21 cellular contexts compared by ENCODE assay signal in genomic region chr5:135228236-135228635, GRCh38.
DNase-seq lines count a peak whose midpoint lies in the region; ATAC-seq and TF ChIP-seq lines count a peak whose summit lies in the region.
"Had no signal": no experiment of that assay in that cellular context is flagged by ENCODE, and none has a peak within 500 bp of the region (broad histone marks: within the 10 kb centered on the region; RNA-seq: fewer than 3 reads in every experiment).

No MANE protein-coding gene starts in this region.

- H3K9me3 ChIP-seq in HEK293 (ENCODE audit: control insufficient read depth, insufficient read depth, low read depth, low read length) (no peaks in the 10 kb centered on the region), vagina (no peaks in the 10 kb centered on the region)
- H3K9me3 ChIP-seq: A549, BE2C, HAP-1 had no signal

- H3K4me3 ChIP-seq in HEK293 (ENCODE audit: low read depth, low read length), result no peak overlapping the region
- no peak overlapping the region for H3K4me3 ChIP-seq in vagina
- H3K4me3 ChIP-seq: A549, HAP-1 had no signal

- H3K4me1 ChIP-seq in HEK293 (ENCODE audit: control insufficient read depth, insufficient read depth, low read length) (no peaks in the 10 kb centered on the region), vagina (peaks cover 49% of the 10 kb centered on the region)

- ATAC-seq in HG02588 (IDR thresholded peaks at IDR 0.05; ENCODE audit: unreplicated experiment), result no peak
- ATAC-seq: A549; CD8-positive, alpha-beta T cell had no signal

- intact Hi-C loops in posterior vena cava (cut with DNase I), result no loop called here
- intact Hi-C loops in vagina (cut with DNase I), result no loop called here

- no peaks in the 10 kb centered on the region for H3K27me3 ChIP-seq in vagina
- H3K27me3 ChIP-seq: BE2C had no signal

- DNase-seq in NCI-H524 (lab: John Stamatoyannopoulos, UW) (peak; percentile 38 to 50), NCI-H524 treated with DMSO at 0.1 percent for 48 hours (lab: John Stamatoyannopoulos, UW) (no peak), posterior vena cava (ENCODE audit: low spot score) (peak; percentile 30), vagina (ENCODE audit: extremely low spot score in 2 of 2) (no peak), NCI-H2029 (lab: John Stamatoyannopoulos, UW) (no peak)
- no peak for DNase-seq in stimulated activated CD8-positive, alpha-beta memory T cell treated with anti-CD3 and anti-CD28 coated beads, Interleukin-4, amount 100 ng/mL, for 48 hours
- DNase-seq: ACHN; AML-193; BE2C; Caco-2; CD4-positive, CD25-positive, alpha-beta regulatory T cell; CD8-positive, alpha-beta T cell; DMS153; DND-41; GOT3 had no signal

- POLR2A ChIA-PET in HEK293 (lab: Yijun Ruan, JAX), result no interaction called here

- no peak for TF ChIP-seq POLR2A in vagina (IDR thresholded peaks at IDR 0.05)

- TF ChIP-seq CTCF in HEK293 (tag by site-specific recombination; IDR thresholded peaks at IDR 0.05) (no peak), vagina (IDR thresholded peaks at IDR 0.05) (no peak)

- CTCF ChIA-PET in HEK293 (lab: Yijun Ruan, JAX), result interaction anchor here (0.7 to 1.1 kb wide), 2 partner anchors 37 to 1083 kb away, joined by 3 read pairs; no protein-coding TSS in a partner anchor

- H3K36me3 ChIP-seq in HEK293 (ENCODE audit: control insufficient read depth in 2 of 2, insufficient read depth in 1 of 2, low read length in 2 of 2) (no peaks in the 10 kb centered on the region), vagina (no peaks in the 10 kb centered on the region)
- H3K36me3 ChIP-seq: BE2C, HAP-1 had no signal

- H3K27ac ChIP-seq in HEK293 (ENCODE audit: extremely low read depth, low read depth, low read length), result no peak overlapping the region
- peak overlapping the region; percentile 27 for H3K27ac ChIP-seq in vagina
- H3K27ac ChIP-seq: 22Rv1, A549, C4-2B had no signal

TF ChIP-seq in HEK293, 187 proteins besides CTCF, POLR2A, EP300 and RAD21:
- TF ChIP-seq MYNN (tag by site-specific recombination; IDR thresholded peaks at IDR 0.05; ENCODE audit: borderline replicate concordance), result no peak
- TF ChIP-seq ZNF24 (tag by site-specific recombination; IDR thresholded peaks at IDR 0.05), result no peak
- peak; percentile 92 for TF ChIP-seq ZNF112 (tag by site-specific recombination; IDR thresholded peaks at IDR 0.05)
- TF ChIP-seq, protein P1, sequence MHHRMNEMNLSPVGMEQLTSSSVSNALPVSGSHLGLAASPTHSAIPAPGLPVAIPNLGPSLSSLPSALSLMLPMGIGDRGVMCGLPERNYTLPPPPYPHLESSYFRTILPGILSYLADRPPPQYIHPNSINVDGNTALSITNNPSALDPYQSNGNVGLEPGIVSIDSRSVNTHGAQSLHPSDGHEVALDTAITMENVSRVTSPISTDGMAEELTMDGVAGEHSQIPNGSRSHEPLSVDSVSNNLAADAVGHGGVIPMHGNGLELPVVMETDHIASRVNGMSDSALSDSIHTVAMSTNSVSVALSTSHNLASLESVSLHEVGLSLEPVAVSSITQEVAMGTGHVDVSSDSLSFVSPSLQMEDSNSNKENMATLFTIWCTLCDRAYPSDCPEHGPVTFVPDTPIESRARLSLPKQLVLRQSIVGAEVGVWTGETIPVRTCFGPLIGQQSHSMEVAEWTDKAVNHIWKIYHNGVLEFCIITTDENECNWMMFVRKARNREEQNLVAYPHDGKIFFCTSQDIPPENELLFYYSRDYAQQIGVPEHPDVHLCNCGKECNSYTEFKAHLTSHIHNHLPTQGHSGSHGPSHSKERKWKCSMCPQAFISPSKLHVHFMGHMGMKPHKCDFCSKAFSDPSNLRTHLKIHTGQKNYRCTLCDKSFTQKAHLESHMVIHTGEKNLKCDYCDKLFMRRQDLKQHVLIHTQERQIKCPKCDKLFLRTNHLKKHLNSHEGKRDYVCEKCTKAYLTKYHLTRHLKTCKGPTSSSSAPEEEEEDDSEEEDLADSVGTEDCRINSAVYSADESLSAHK (tag by site-specific recombination; IDR thresholded peaks at IDR 0.05), result no peak

Comparison
In these comparisons a context has a peak if more than half of its experiments do, and no peak if none do; other contexts are left out.
1. DNase-seq: peak in NCI-H524 (2 of 2) and posterior vena cava (single experiment); none in NCI-H524 treated with DMSO at 0.1 percent for 48 hours (single experiment), vagina (0 of 2), NCI-H2029 (single experiment) and stimulated activated CD8-positive, alpha-beta memory T cell treated with anti-CD3 and anti-CD28 coated beads, Interleukin-4, amount 100 ng/mL, for 48 hours (single experiment).